9 cellular contexts compared by ENCODE assay signal in the genomic region with DNA sequence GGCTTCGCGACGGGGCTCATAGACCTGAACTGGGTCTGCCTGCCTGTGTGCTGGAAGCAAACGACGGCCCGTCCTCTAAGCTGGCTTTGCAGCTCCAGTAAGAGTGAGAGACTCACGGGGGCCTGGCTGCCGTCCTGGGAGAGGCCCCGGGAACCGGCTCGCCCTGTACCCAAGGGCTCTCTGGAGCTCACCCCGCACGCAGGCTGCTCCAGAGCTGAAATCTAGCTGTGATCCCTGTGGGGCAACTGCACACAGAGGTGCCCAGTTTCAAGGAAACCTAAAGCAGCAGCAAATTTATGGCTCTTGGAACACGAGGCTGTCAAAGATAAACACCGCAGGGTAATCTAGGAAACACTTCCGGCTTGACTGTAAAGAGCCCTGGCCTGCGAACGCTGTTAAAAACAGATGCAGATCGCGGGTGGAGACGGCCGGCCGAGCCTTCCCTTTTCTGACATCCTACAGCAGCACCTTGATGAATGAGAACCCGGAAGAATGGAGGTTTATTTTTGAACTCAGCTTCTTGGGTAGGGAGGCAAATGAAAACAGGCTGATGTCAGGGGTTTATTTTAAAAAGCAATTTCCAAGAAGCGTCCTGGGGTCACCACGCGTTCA. TPM values are rescaled to one million over a fixed set of nuclear protein-coding genes. Genes with fewer than 3 reads are reported as not detected.
A peak's percentile ranks its signal among the peaks of the same experiment; 100 is the strongest.
DNase-seq lines count a peak whose midpoint lies in the region; ATAC-seq and TF ChIP-seq lines count a peak whose summit lies in the region.
"Had no signal": no experiment of that assay in that cellular context is flagged by ENCODE, and none has a peak within 500 bp of the region (broad histone marks: within the 10 kb centered on the region; RNA-seq: fewer than 3 reads in every experiment).

No MANE protein-coding gene starts in this region.

- H3K79me2 ChIP-seq in mammary epithelial cell (ENCODE audit: insufficient read depth, low read length) = no peaks in the 10 kb centered on the region

- no peak overlapping the region for H3K27ac Mint-ChIP-seq in activated naive CD8-positive, alpha-beta T cell
- no peak overlapping the region for H3K27ac Mint-ChIP-seq in activated naive CD8-positive, alpha-beta T cell treated with anti-CD3 and anti-CD28 coated beads, Interleukin-2, amount 50 U/mL, for 24 hours
- H3K27ac Mint-ChIP-seq in activated naive CD4-positive, alpha-beta T cell treated with anti-CD3 and anti-CD28 coated beads, Interleukin-2, amount 50 U/mL, for 24 hours = peak overlapping the region; percentile 35

- H3K27me3 Mint-ChIP-seq in activated naive CD8-positive, alpha-beta T cell = no peaks in the 10 kb centered on the region
- peaks cover 25% of the 10 kb centered on the region for H3K27me3 Mint-ChIP-seq in activated naive CD8-positive, alpha-beta T cell treated with anti-CD3 and anti-CD28 coated beads, Interleukin-2, amount 50 U/mL, for 24 hours
- H3K27me3 Mint-ChIP-seq in activated naive CD4-positive, alpha-beta T cell treated with anti-CD3 and anti-CD28 coated beads, Interleukin-2, amount 50 U/mL, for 24 hours = peaks cover 3% of the 10 kb centered on the region

- TF ChIP-seq CTCF in uterus (IDR thresholded peaks at IDR 0.05) (no peak), mammary epithelial cell (conservative IDR thresholded peaks at IDR 0.05 in 1 of 2, IDR thresholded peaks at IDR 0.05 in 1 of 2; ENCODE audit: extremely low read depth in 1 of 2, insufficient read depth in 1 of 2, low read depth in 1 of 2, low read length in 2 of 2) (no peak)

- CTCF ChIA-PET in mammary epithelial cell (lab: Charles Lee; ENCODE audit: low non-redundant PET) = no interaction called here

- no peaks in the 10 kb centered on the region for H3K9me3 ChIP-seq in uterus
- H3K9me3 ChIP-seq in mammary epithelial cell (replicated peaks; ENCODE audit: insufficient read depth, low read length) = no peaks in the 10 kb centered on the region

- H4K20me1 ChIP-seq in mammary epithelial cell (ENCODE audit: insufficient read depth, low read length) = no peaks in the 10 kb centered on the region

- no peak for TF ChIP-seq POLR2A in uterus (IDR thresholded peaks at IDR 0.05)

- H3K4me3 Mint-ChIP-seq in activated naive CD8-positive, alpha-beta T cell = peak overlapping the region; percentile 69
- H3K4me3 Mint-ChIP-seq in activated naive CD8-positive, alpha-beta T cell treated with anti-CD3 and anti-CD28 coated beads, Interleukin-2, amount 50 U/mL, for 24 hours = no peak overlapping the region
- H3K4me3 Mint-ChIP-seq in activated naive CD4-positive, alpha-beta T cell treated with anti-CD3 and anti-CD28 coated beads, Interleukin-2, amount 50 U/mL, for 24 hours = peak overlapping the region; percentile 26

- WGBS in mammary epithelial cell (ENCODE audit: low coverage, missing lambda C conversion rate) = 95% methylated on average over 21 of the region's 27 CpGs

- H3K27ac ChIP-seq in uterus = peak overlapping the region; percentile 25 to 45
- H3K27ac ChIP-seq in mammary epithelial cell (ENCODE audit: insufficient read depth, low read depth, low read length) = no peak overlapping the region

- H3K4me3 ChIP-seq in uterus (no peak overlapping the region), mammary epithelial cell (replicated peaks in 1 of 3; ENCODE audit: insufficient read depth in 1 of 3, low read depth in 2 of 3, low read length in 3 of 3) (no peak overlapping the region)

- BruUV-seq in mammary epithelial cell (replicated peaks; lab: Mats Ljungman, UMichigan) = no TSS peak

- no peak for DNase-seq in activated naive CD8-positive, alpha-beta T cell treated with anti-CD3 and anti-CD28 coated beads, Interleukin-2, amount 50 U/mL, for 24 hours
- DNase-seq in left colon (peak; percentile 78 to 80), uterus (peak in 1 of 2 donors; percentile 44), mammary epithelial cell (no peak), islet precursor cell (no peak)

- H2AFZ ChIP-seq in mammary epithelial cell (ENCODE audit: low read depth, low read length) = no peak overlapping the region

- ATAC-seq in activated naive CD8-positive, alpha-beta T cell treated with anti-CD3 and anti-CD28 coated beads, Interleukin-2, amount 50 U/mL, for 24 hours = no peak
- ATAC-seq in left colon (peak; percentile 89), HG02642 (IDR thresholded peaks at IDR 0.05; ENCODE audit: poor library complexity, unreplicated experiment) (no peak)
- ATAC-seq: Panc1 had no signal

- no peak overlapping the region for H3K4me2 ChIP-seq in mammary epithelial cell (ENCODE audit: insufficient read depth, low read depth, low read length)

- no peak overlapping the region for H3K9ac ChIP-seq in mammary epithelial cell (ENCODE audit: insufficient read depth, low read length)

- H3K4me1 Mint-ChIP-seq in activated naive CD8-positive, alpha-beta T cell (ENCODE audit: low read depth) = peaks cover 67% of the 10 kb centered on the region
- H3K4me1 Mint-ChIP-seq in activated naive CD8-positive, alpha-beta T cell treated with anti-CD3 and anti-CD28 coated beads, Interleukin-2, amount 50 U/mL, for 24 hours = peaks cover 73% of the 10 kb centered on the region
- peaks cover 64% of the 10 kb centered on the region for H3K4me1 Mint-ChIP-seq in activated naive CD4-positive, alpha-beta T cell treated with anti-CD3 and anti-CD28 coated beads, Interleukin-2, amount 50 U/mL, for 24 hours

- in situ Hi-C loops in mammary epithelial cell (cut with MboI; ENCODE audit: low sequenced_read_pairs in 2 of 2) = no loop called here

- H3K4me1 ChIP-seq in uterus (peaks cover 0 to 5% of the 10 kb centered on the region in 2 donors), mammary epithelial cell (ENCODE audit: insufficient read depth, low read length) (peaks cover 6% of the 10 kb centered on the region)

- intact Hi-C loops in left colon (cut with DNase I, micrococcal nuclease) = no loop called here
- intact Hi-C loops in uterus (cut with DNase I; ENCODE audit: low total_unique reads) = no loop called here
- intact Hi-C loops in mammary epithelial cell (cut with micrococcal nuclease) = no loop called here

- no peaks in the 10 kb centered on the region for H3K27me3 ChIP-seq in uterus
- H3K27me3 ChIP-seq in mammary epithelial cell (ENCODE audit: insufficient read depth, low read length) = no peaks in the 10 kb centered on the region

- dilution Hi-C loops in mammary epithelial cell (cut with HindIII; ENCODE audit: low sequenced_read_pairs) = no loop called here

- no peaks in the 10 kb centered on the region for H3K9me3 Mint-ChIP-seq in activated naive CD8-positive, alpha-beta T cell (ENCODE audit: low read depth)
- H3K9me3 Mint-ChIP-seq in activated naive CD8-positive, alpha-beta T cell treated with anti-CD3 and anti-CD28 coated beads, Interleukin-2, amount 50 U/mL, for 24 hours = no peaks in the 10 kb centered on the region
- H3K9me3 Mint-ChIP-seq in activated naive CD4-positive, alpha-beta T cell treated with anti-CD3 and anti-CD28 coated beads, Interleukin-2, amount 50 U/mL, for 24 hours = no peaks in the 10 kb centered on the region

- peaks cover 2% of the 10 kb centered on the region for H3K36me3 Mint-ChIP-seq in activated naive CD8-positive, alpha-beta T cell
- peaks cover 2% of the 10 kb centered on the region for H3K36me3 Mint-ChIP-seq in activated naive CD8-positive, alpha-beta T cell treated with anti-CD3 and anti-CD28 coated beads, Interleukin-2, amount 50 U/mL, for 24 hours (ENCODE audit: low read depth)
- H3K36me3 Mint-ChIP-seq in activated naive CD4-positive, alpha-beta T cell treated with anti-CD3 and anti-CD28 coated beads, Interleukin-2, amount 50 U/mL, for 24 hours = no peaks in the 10 kb centered on the region

- H3K36me3 ChIP-seq in uterus = no peaks in the 10 kb centered on the region
- H3K36me3 ChIP-seq in mammary epithelial cell (ENCODE audit: insufficient read depth, low read length) = no peaks in the 10 kb centered on the region

RNA-seq across cellular contexts. Expression of a gene that starts 29.4 kb away (rescaled TPM):
- total RNA-seq in left colon (under 1 TPM in 1 of 2 donors, not detected in 1; 0.28 TPM), uterus (1 to 10 TPM in 2 of 4 donors, under 1 TPM in 1, not detected in 1; 0.35 to 4.6 (median 4.4) TPM), mammary epithelial cell (under 1 TPM; 0.42 to 0.50 TPM)
- polyA plus RNA-seq in mammary epithelial cell = 0.15 TPM
- polyA minus RNA-seq in mammary epithelial cell = 0.98 TPM

Comparison
In these comparisons a context has a peak if more than half of its experiments do, and no peak if none do; other contexts are left out.
1. DNase-seq: peak in left colon (2 of 2); none in activated naive CD8-positive, alpha-beta T cell treated with anti-CD3 and anti-CD28 coated beads, Interleukin-2, amount 50 U/mL, for 24 hours (single experiment), mammary epithelial cell (single experiment) and islet precursor cell (single experiment).